17 cellular contexts compared by ENCODE assay signal in genomic region chr2:148533004-148533403, GRCh38.
A peak's percentile ranks its signal among the peaks of the same experiment; 100 is the strongest.
DNase-seq lines count a peak whose midpoint lies in the region; ATAC-seq and TF ChIP-seq lines count a peak whose summit lies in the region.
"Had no signal": no experiment of that assay in that cellular context is flagged by ENCODE, and none has a peak within 500 bp of the region (broad histone marks: within the 10 kb centered on the region; RNA-seq: fewer than 3 reads in every experiment).

No MANE protein-coding gene starts in this region.

- H3K23ac ChIP-seq in trophoblast cell (ENCODE audit: low read length): peak overlapping the region; percentile 25

- H2AK5ac ChIP-seq in trophoblast cell (ENCODE audit: low read length): no peak overlapping the region

- H3K9ac ChIP-seq in endodermal cell (ENCODE audit: extremely low read depth, low read length, poor library complexity, severe bottlenecking) (no peak overlapping the region), trophoblast cell (ENCODE audit: low read length) (no peak overlapping the region)

- peak overlapping the region; percentile 61 for H3K27ac Mint-ChIP-seq in activated naive CD8-positive, alpha-beta T cell
- H3K27ac Mint-ChIP-seq in activated naive CD8-positive, alpha-beta T cell treated with anti-CD3 and anti-CD28 coated beads, Interleukin-2, amount 50 U/mL, for 24 hours: no peak overlapping the region
- peak overlapping the region; percentile 44 for H3K27ac Mint-ChIP-seq in T-helper 17 cell
- H3K27ac Mint-ChIP-seq in endodermal cell: no peak overlapping the region
- H3K27ac Mint-ChIP-seq: H9 had no signal

- no peaks in the 10 kb centered on the region for H3K79me2 ChIP-seq in trophoblast cell (ENCODE audit: control insufficient read depth, insufficient read depth, low read length, poor library complexity)

- no peaks in the 10 kb centered on the region for H3K9me3 ChIP-seq in T-helper 17 cell (ENCODE audit: control insufficient read depth, low read length, poor library complexity, severe bottlenecking)
- H3K9me3 ChIP-seq in endodermal cell (ENCODE audit: control insufficient read depth, low read length): no peaks in the 10 kb centered on the region
- peaks cover 5% of the 10 kb centered on the region for H3K9me3 ChIP-seq in trophoblast cell (ENCODE audit: insufficient read depth, low read depth, low read length)
- H3K9me3 ChIP-seq: BE2C had no signal

- H3K27ac ChIP-seq in endodermal cell (ENCODE audit: low read depth, low read length) (no peak overlapping the region), trophoblast cell (ENCODE audit: low read depth, low read length) (no peak overlapping the region)

- H2BK5ac ChIP-seq in trophoblast cell (ENCODE audit: low read depth, low read length, poor library complexity): no peak overlapping the region

- H4K8ac ChIP-seq in trophoblast cell (ENCODE audit: low read depth, low read length): no peak overlapping the region

- no peaks in the 10 kb centered on the region for H3K27me3 Mint-ChIP-seq in activated naive CD8-positive, alpha-beta T cell
- no peaks in the 10 kb centered on the region for H3K27me3 Mint-ChIP-seq in activated naive CD8-positive, alpha-beta T cell treated with anti-CD3 and anti-CD28 coated beads, Interleukin-2, amount 50 U/mL, for 24 hours
- H3K27me3 Mint-ChIP-seq in T-helper 17 cell: no peaks in the 10 kb centered on the region
- peaks cover 71% of the 10 kb centered on the region for H3K27me3 Mint-ChIP-seq in endodermal cell (ENCODE audit: insufficient read depth)
- H3K27me3 Mint-ChIP-seq: CD4-positive, CD25-positive, alpha-beta regulatory T cell had no signal

- H3K27me3 ChIP-seq in endodermal cell (ENCODE audit: control insufficient read depth, insufficient read depth, low read length, poor library complexity, severe bottlenecking): peaks cover 43% of the 10 kb centered on the region
- no peaks in the 10 kb centered on the region for H3K27me3 ChIP-seq in trophoblast cell (ENCODE audit: insufficient read depth, low read length)
- H3K27me3 ChIP-seq: BE2C had no signal

- H2BK12ac ChIP-seq in trophoblast cell (ENCODE audit: low read length): no peak overlapping the region

- H2AFZ ChIP-seq in trophoblast cell (ENCODE audit: insufficient read depth, low read length, poor library complexity): no peak overlapping the region

- no peak for TF ChIP-seq CTCF in endodermal cell (conservative IDR thresholded peaks at IDR 0.05)

- no peaks in the 10 kb centered on the region for H3K79me1 ChIP-seq in trophoblast cell (ENCODE audit: low read length)

- no peak overlapping the region for H4K91ac ChIP-seq in trophoblast cell (ENCODE audit: low read depth, low read length)

- H3K4me3 Mint-ChIP-seq in activated naive CD8-positive, alpha-beta T cell: no peak overlapping the region
- H3K4me3 Mint-ChIP-seq in activated naive CD8-positive, alpha-beta T cell treated with anti-CD3 and anti-CD28 coated beads, Interleukin-2, amount 50 U/mL, for 24 hours: no peak overlapping the region
- H3K4me3 Mint-ChIP-seq in T-helper 17 cell: no peak overlapping the region
- no peak overlapping the region for H3K4me3 Mint-ChIP-seq in endodermal cell
- H3K4me3 Mint-ChIP-seq: CD4-positive, CD25-positive, alpha-beta regulatory T cell; H9 had no signal

- H3K36me3 Mint-ChIP-seq in activated naive CD8-positive, alpha-beta T cell: no peaks in the 10 kb centered on the region
- H3K36me3 Mint-ChIP-seq in activated naive CD8-positive, alpha-beta T cell treated with anti-CD3 and anti-CD28 coated beads, Interleukin-2, amount 50 U/mL, for 24 hours (ENCODE audit: low read depth): no peaks in the 10 kb centered on the region
- no peaks in the 10 kb centered on the region for H3K36me3 Mint-ChIP-seq in T-helper 17 cell (ENCODE audit: low read depth)
- H3K36me3 Mint-ChIP-seq in endodermal cell (ENCODE audit: low read depth): no peaks in the 10 kb centered on the region
- H3K36me3 Mint-ChIP-seq: CD4-positive, CD25-positive, alpha-beta regulatory T cell had no signal

- H3K4me1 Mint-ChIP-seq in activated naive CD8-positive, alpha-beta T cell (ENCODE audit: low read depth): peaks cover 64% of the 10 kb centered on the region
- H3K4me1 Mint-ChIP-seq in activated naive CD8-positive, alpha-beta T cell treated with anti-CD3 and anti-CD28 coated beads, Interleukin-2, amount 50 U/mL, for 24 hours: peaks cover 23% of the 10 kb centered on the region
- H3K4me1 Mint-ChIP-seq in T-helper 17 cell: peaks cover 62% of the 10 kb centered on the region
- peaks cover 16% of the 10 kb centered on the region for H3K4me1 Mint-ChIP-seq in endodermal cell

- H4K12ac ChIP-seq in trophoblast cell (ENCODE audit: low read depth, low read length): no peak overlapping the region

- no peaks in the 10 kb centered on the region for H3K36me3 ChIP-seq in endodermal cell (ENCODE audit: control insufficient read depth, insufficient read depth, low read length)
- no peaks in the 10 kb centered on the region for H3K36me3 ChIP-seq in trophoblast cell (ENCODE audit: control insufficient read depth in 1 of 2, insufficient read depth in 2 of 2, low read length in 2 of 2)
- H3K36me3 ChIP-seq: BE2C had no signal

- no peak overlapping the region for H3K14ac ChIP-seq in trophoblast cell (ENCODE audit: low read length)

- H3K4me1 ChIP-seq in endodermal cell (ENCODE audit: control insufficient read depth, insufficient read depth, low read length) (peaks cover 6% of the 10 kb centered on the region), trophoblast cell (ENCODE audit: control insufficient read depth in 1 of 2, insufficient read depth in 2 of 2, low read length in 2 of 2) (no peaks in the 10 kb centered on the region)
- H3K4me1 ChIP-seq: BE2C had no signal

- H3K4me3 ChIP-seq in endodermal cell (ENCODE audit: low read length) (no peak overlapping the region), trophoblast cell (ENCODE audit: low read depth, low read length) (no peak overlapping the region)

- H3K4me2 ChIP-seq in trophoblast cell (ENCODE audit: low read length): no peak overlapping the region

- no peak overlapping the region for H3K4ac ChIP-seq in trophoblast cell (ENCODE audit: low read depth, low read length)

- no peaks in the 10 kb centered on the region for H3K9me3 Mint-ChIP-seq in activated naive CD8-positive, alpha-beta T cell (ENCODE audit: low read depth)
- no peaks in the 10 kb centered on the region for H3K9me3 Mint-ChIP-seq in activated naive CD8-positive, alpha-beta T cell treated with anti-CD3 and anti-CD28 coated beads, Interleukin-2, amount 50 U/mL, for 24 hours
- H3K9me3 Mint-ChIP-seq in endodermal cell: no peaks in the 10 kb centered on the region
- H3K9me3 Mint-ChIP-seq: H9 had no signal

- no peak overlapping the region for H3K18ac ChIP-seq in trophoblast cell (ENCODE audit: low read length)

- WGBS in endodermal cell (ENCODE audit: insufficient coverage in 1 of 2, insufficient read length in 1 of 2), 2 experiments: 95 to 97% methylated on average over 5 to 8 of the region's 8 CpGs
- no CpG with 5 or more reads among the region's 8 CpGs for WGBS in trophoblast cell (ENCODE audit: extremely low coverage, insufficient coverage, insufficient read length)

- no peak for ATAC-seq in activated naive CD8-positive, alpha-beta T cell treated with anti-CD3 and anti-CD28 coated beads, Interleukin-2, amount 50 U/mL, for 24 hours
- ATAC-seq in T-helper 17 cell: no peak
- ATAC-seq in HG02623 (IDR thresholded peaks at IDR 0.05; ENCODE audit: unreplicated experiment): no peak

- DNase-seq in activated naive CD8-positive, alpha-beta T cell treated with anti-CD3 and anti-CD28 coated beads, Interleukin-2, amount 50 U/mL, for 24 hours: no peak
- DNase-seq in T-helper 17 cell: no peak
- peak; percentile 17 for DNase-seq in endodermal cell
- no peak for DNase-seq in trophoblast cell
- no peak for DNase-seq in MV-4-11 (lab: John Stamatoyannopoulos, UW)
- DNase-seq in NCI-H446 treated with DMSO at 0.1 percent for 48 hours (lab: John Stamatoyannopoulos, UW): no peak
- DNase-seq: ACHN; BE2C; C1 segment of cervical spinal cord; CD4-positive, CD25-positive, alpha-beta regulatory T cell; DMS153; DMS79; GDM1; GOT3; H9 had no signal

- no peak overlapping the region for H2BK120ac ChIP-seq in trophoblast cell (ENCODE audit: insufficient read depth, low read length, poor library complexity)

Comparison
In these comparisons a context has a peak if more than half of its experiments do, and no peak if none do; other contexts are left out.
1. H3K27ac Mint-ChIP-seq: peak in activated naive CD8-positive, alpha-beta T cell (single experiment) and T-helper 17 cell (single experiment); none in activated naive CD8-positive, alpha-beta T cell treated with anti-CD3 and anti-CD28 coated beads, Interleukin-2, amount 50 U/mL, for 24 hours (single experiment) and endodermal cell (single experiment).